Comparison of ENCODE assay signal across 8 cellular contexts in genomic region chr17:59828819-59829216, GRCh38.
DNase-seq lines count a peak whose midpoint lies in the region; ATAC-seq and TF ChIP-seq lines count a peak whose summit lies in the region.
"Not testable (repeated sequence)": the region's sequence is repeated elsewhere in the genome, so short reads cannot be mapped to it uniquely, and the experiment has no call there.

No MANE protein-coding gene starts in this region.

- not testable (repeated sequence) for DNase-seq in CD8-positive, alpha-beta T cell; HFFc6; activated T-helper 2 cell treated with anti-CD3 and anti-CD28 coated beads, Interferon-gamma antibody, Interleukin-2, Interleukin-4, amounts not matched to agents 10 μg/mL and 5 μg/mL and 100 μg/mL, durations not matched to agents 14 hours and 24 hours and 36 hours (ENCODE audit: low spot score); effector memory CD4-positive, alpha-beta T cell
- peak in 1 of 2 donors; percentile 62 for DNase-seq in left lung

- not testable (repeated sequence) for H3K9ac ChIP-seq in parathyroid adenoma
- peak overlapping the region in 1 of 5 donors; percentile 32 for H3K9ac ChIP-seq in subcutaneous abdominal adipose tissue (ENCODE audit: low read length in 5 of 5)

- CTCF ChIA-PET in CD8-positive, alpha-beta T cell (lab: Charles Lee): interaction anchor here (1.4 kb wide), 1 partner anchor 75 kb away, joined by 5 read pairs; no protein-coding TSS in a partner anchor

- not testable (repeated sequence) for H3K4me3 ChIP-seq in CD8-positive, alpha-beta T cell (ENCODE audit: low read depth, low read length); effector memory CD4-positive, alpha-beta T cell (ENCODE audit: insufficient read depth, low read depth, low read length, poor library complexity, severe bottlenecking)
- peak overlapping the region in 1 of 2 donors; percentile 8 for H3K4me3 ChIP-seq in left lung
- peak overlapping the region; percentile 19 for H3K4me3 ChIP-seq in parathyroid adenoma (ENCODE audit: low read depth, low read length)
- H3K4me3 ChIP-seq in subcutaneous abdominal adipose tissue (ENCODE audit: low read depth in 1 of 5, low read length in 5 of 5): peak overlapping the region in 1 of 5 donors; percentile 3

- not testable (repeated sequence) for H3K27me3 Mint-ChIP-seq in CD8-positive, alpha-beta T cell (ENCODE audit: low read depth); HFFc6 (ENCODE audit: insufficient read depth); activated T-helper 2 cell treated with anti-CD3 and anti-CD28 coated beads, Interferon-gamma antibody, Interleukin-2, Interleukin-4, amounts not matched to agents 10 μg/mL and 5 μg/mL and 100 μg/mL, durations not matched to agents 14 hours and 24 hours and 36 hours (ENCODE audit: low read depth)

- H3K9me3 Mint-ChIP-seq in CD8-positive, alpha-beta T cell; HFFc6; activated T-helper 2 cell treated with anti-CD3 and anti-CD28 coated beads, Interferon-gamma antibody, Interleukin-2, Interleukin-4, amounts not matched to agents 10 μg/mL and 5 μg/mL and 100 μg/mL, durations not matched to agents 14 hours and 24 hours and 36 hours: not testable (repeated sequence)

- not testable (repeated sequence) for H3K9me3 ChIP-seq in CD8-positive, alpha-beta T cell (ENCODE audit: low read length); effector memory CD4-positive, alpha-beta T cell (ENCODE audit: control insufficient read depth, low read length); left lung; parathyroid adenoma (ENCODE audit: control insufficient read depth, low read length); subcutaneous abdominal adipose tissue (ENCODE audit: control insufficient read depth in 5 of 5, low read length in 5 of 5)

- H3K4me1 Mint-ChIP-seq in CD8-positive, alpha-beta T cell (ENCODE audit: low read depth): peaks cover 42% of the 10 kb centered on the region
- H3K4me1 Mint-ChIP-seq in HFFc6 (ENCODE audit: low read depth): peaks cover 80% of the 10 kb centered on the region
- peaks cover 64% of the 10 kb centered on the region for H3K4me1 Mint-ChIP-seq in activated T-helper 2 cell treated with anti-CD3 and anti-CD28 coated beads, Interferon-gamma antibody, Interleukin-2, Interleukin-4, amounts not matched to agents 10 μg/mL and 5 μg/mL and 100 μg/mL, durations not matched to agents 14 hours and 24 hours and 36 hours (ENCODE audit: low read depth)

- not testable (repeated sequence) for H3K27ac ChIP-seq in CD8-positive, alpha-beta T cell (ENCODE audit: low read depth, low read length)
- H3K27ac ChIP-seq in effector memory CD4-positive, alpha-beta T cell (ENCODE audit: insufficient read depth, low read length, poor library complexity, severe bottlenecking): peak overlapping the region; percentile 67
- peak overlapping the region; percentile 70 to 81 for H3K27ac ChIP-seq in left lung
- peak overlapping the region; percentile 80 for H3K27ac ChIP-seq in parathyroid adenoma
- peak overlapping the region; percentile 66 for H3K27ac ChIP-seq in subcutaneous abdominal adipose tissue (ENCODE audit: low read depth, low read length)

- peak overlapping the region; percentile 61 for H2AFZ ChIP-seq in parathyroid adenoma

- POLR2A ChIA-PET in CD8-positive, alpha-beta T cell (lab: Charles Lee): interaction anchor here (1.0 kb wide), 1 partner anchor 36 kb away, joined by 3 read pairs; no protein-coding TSS in a partner anchor

- not testable (repeated sequence) for H3K27me3 ChIP-seq in CD8-positive, alpha-beta T cell (ENCODE audit: insufficient read depth, low read length); effector memory CD4-positive, alpha-beta T cell (replicated peaks; ENCODE audit: control insufficient read depth, insufficient read depth, low read length, poor library complexity, severe bottlenecking); left lung; parathyroid adenoma (ENCODE audit: control insufficient read depth, insufficient read depth, low read length); subcutaneous abdominal adipose tissue (ENCODE audit: control insufficient read depth in 5 of 5, insufficient read depth in 4 of 5, low read length in 5 of 5)

- ATAC-seq in CD8-positive, alpha-beta T cell: peak; percentile 15
- ATAC-seq in SK-N-SH treated with all-trans-retinoic acid at 6 μM for 48 hours (peak; percentile 7), left lung (peak; percentile 30)

- peaks cover 18% of the 10 kb centered on the region for H3K4me1 ChIP-seq in CD8-positive, alpha-beta T cell (ENCODE audit: insufficient read depth, low read length)
- H3K4me1 ChIP-seq in effector memory CD4-positive, alpha-beta T cell (ENCODE audit: control insufficient read depth, insufficient read depth, low read length, poor library complexity, severe bottlenecking): peaks cover 42% of the 10 kb centered on the region
- H3K4me1 ChIP-seq in left lung (peaks cover 27 to 68% of the 10 kb centered on the region in 2 donors), parathyroid adenoma (peaks cover 19% of the 10 kb centered on the region), subcutaneous abdominal adipose tissue (ENCODE audit: control insufficient read depth in 5 of 5, insufficient read depth in 5 of 5, low read length in 5 of 5) (peaks cover 0 to 30% (median 21%) of the 10 kb centered on the region in 5 donors)

- TF ChIP-seq CTCF in CD8-positive, alpha-beta T cell (IDR thresholded peaks at IDR 0.05); HFFc6 (IDR thresholded peaks at IDR 0.05); left lung (IDR thresholded peaks at IDR 0.05); parathyroid adenoma (IDR thresholded peaks at IDR 0.05): not testable (repeated sequence)

- H3K36me3 ChIP-seq in CD8-positive, alpha-beta T cell (ENCODE audit: insufficient read depth, low read length); effector memory CD4-positive, alpha-beta T cell (ENCODE audit: control insufficient read depth, insufficient read depth, low read length); left lung; parathyroid adenoma (ENCODE audit: control insufficient read depth, insufficient read depth, low read length); subcutaneous abdominal adipose tissue (ENCODE audit: control insufficient read depth in 5 of 5, insufficient read depth in 5 of 5, low read length in 5 of 5): not testable (repeated sequence)

- intact Hi-C loops in CD8-positive, alpha-beta T cell (cut with DNase I, micrococcal nuclease); left lung (cut with DNase I): not testable (repeated sequence)
- intact Hi-C loops in activated T-helper 2 cell treated with anti-CD3 and anti-CD28 coated beads, Interferon-gamma antibody, Interleukin-2, Interleukin-4, amounts not matched to agents 10 μg/mL and 5 μg/mL and 100 μg/mL, durations not matched to agents 14 hours and 24 hours and 36 hours (cut with micrococcal nuclease): loop anchor here (1.0 to 10.0 kb wide), 9 partner anchors 8 to 1492 kb away; partner anchors contain the start of genes RNF43, RPS6KB1 and TUBD1

- H3K27ac Mint-ChIP-seq in CD8-positive, alpha-beta T cell: peak overlapping the region; percentile 79
- peak overlapping the region; percentile 93 for H3K27ac Mint-ChIP-seq in HFFc6
- peak overlapping the region; percentile 99 for H3K27ac Mint-ChIP-seq in activated T-helper 2 cell treated with anti-CD3 and anti-CD28 coated beads, Interferon-gamma antibody, Interleukin-2, Interleukin-4, amounts not matched to agents 10 μg/mL and 5 μg/mL and 100 μg/mL, durations not matched to agents 14 hours and 24 hours and 36 hours

- H3K36me3 Mint-ChIP-seq in CD8-positive, alpha-beta T cell; HFFc6 (ENCODE audit: low read depth): not testable (repeated sequence)
- peaks cover 49% of the 10 kb centered on the region for H3K36me3 Mint-ChIP-seq in activated T-helper 2 cell treated with anti-CD3 and anti-CD28 coated beads, Interferon-gamma antibody, Interleukin-2, Interleukin-4, amounts not matched to agents 10 μg/mL and 5 μg/mL and 100 μg/mL, durations not matched to agents 14 hours and 24 hours and 36 hours (ENCODE audit: low read depth)

- peak overlapping the region; percentile 5 for H3K4me3 Mint-ChIP-seq in CD8-positive, alpha-beta T cell
- peak overlapping the region; percentile 82 for H3K4me3 Mint-ChIP-seq in HFFc6
- H3K4me3 Mint-ChIP-seq in activated T-helper 2 cell treated with anti-CD3 and anti-CD28 coated beads, Interferon-gamma antibody, Interleukin-2, Interleukin-4, amounts not matched to agents 10 μg/mL and 5 μg/mL and 100 μg/mL, durations not matched to agents 14 hours and 24 hours and 36 hours (ENCODE audit: low read depth): peak overlapping the region; percentile 85

- peak overlapping the region; percentile 52 for H3K4me2 ChIP-seq in parathyroid adenoma (ENCODE audit: low read length)

- not testable (repeated sequence) for H3K79me2 ChIP-seq in parathyroid adenoma

TF ChIP-seq in SK-N-SH treated with all-trans-retinoic acid at 6 μM for 48 hours, 23 proteins besides CTCF, POLR2A, EP300 and RAD21 (continues in another document):
- peak; percentile 81 for TF ChIP-seq ZFP3 (CRISPR knock-in tag; IDR thresholded peaks at IDR 0.05)
- TF ChIP-seq ZNF8 (CRISPR knock-in tag; IDR thresholded peaks at IDR 0.05): 0 out of 2 replicates have a peak, but pooled peaks have one; percentile 3
- peak; percentile 42; the same call in 1 of the 2 replicates for TF ChIP-seq PATZ1 (CRISPR knock-in tag; IDR thresholded peaks at IDR 0.05; ENCODE audit: borderline replicate concordance)
- TF ChIP-seq OSR1 (CRISPR knock-in tag; IDR thresholded peaks at IDR 0.05): peak; percentile 81; the same call in 1 of the 2 replicates

Comparison
In these comparisons a context has a peak if more than half of its experiments do, and no peak if none do; other contexts are left out.
1. H3K4me3 Mint-ChIP-seq: peak in every context shown above with its lines; median percentile 85 in activated T-helper 2 cell treated with anti-CD3 and anti-CD28 coated beads, Interferon-gamma antibody, Interleukin-2, Interleukin-4, amounts not matched to agents 10 μg/mL and 5 μg/mL and 100 μg/mL, durations not matched to agents 14 hours and 24 hours and 36 hours; 82 in HFFc6; 5 in CD8-positive, alpha-beta T cell.